ENCODE assay signal across 14 cellular contexts in the genomic region with DNA sequence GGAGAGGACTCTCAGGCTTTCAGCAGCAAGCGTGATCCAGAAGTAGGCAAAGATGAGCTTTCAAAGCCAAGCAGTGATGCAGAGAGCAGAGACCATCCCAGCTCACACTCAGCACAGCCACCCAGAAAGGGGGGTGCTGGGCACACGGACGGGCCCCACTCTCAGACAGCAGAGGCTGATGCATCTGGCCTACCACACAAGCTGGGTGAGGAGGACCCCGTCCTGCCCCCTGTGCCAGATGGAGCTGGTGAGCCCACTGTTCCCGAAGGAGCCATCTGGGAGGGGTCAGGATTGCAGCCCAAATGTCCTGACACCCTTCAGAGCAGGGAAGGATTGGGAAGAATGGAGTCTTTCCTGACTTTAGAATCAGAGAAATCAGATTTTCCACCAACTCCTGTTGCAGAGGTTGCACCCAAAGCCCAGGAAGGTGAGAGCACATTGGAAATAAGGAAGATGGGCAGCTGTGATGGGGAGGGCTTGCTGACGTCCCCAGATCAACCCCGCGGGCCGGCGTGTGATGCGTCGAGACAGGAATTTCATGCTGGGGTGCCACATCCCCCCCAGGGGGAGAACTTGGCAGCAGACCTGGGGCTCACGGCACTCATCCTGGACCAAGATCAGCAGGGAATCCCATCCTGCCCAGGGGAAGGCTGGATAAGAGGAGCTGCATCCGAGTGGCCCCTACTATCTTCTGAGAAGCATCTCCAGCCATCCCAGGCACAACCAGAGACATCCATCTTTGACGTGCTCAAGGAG.
"Had no signal": no experiment of that assay in that cellular context is flagged by ENCODE, and none has a peak within 500 bp of the region (broad histone marks: within the 10 kb centered on the region; RNA-seq: fewer than 3 reads in every experiment).

No MANE protein-coding gene starts in this region.

- H3K4me1 Mint-ChIP-seq: naive thymus-derived CD4-positive, alpha-beta T cell; stimulated activated naive B cell treated with anti-CD40 and anti-IgM and Interleukin-4, amounts not matched to agents 10 μg/mL and 1 μg/mL and 100 μg/mL, for 72 hours; stimulated activated naive CD8-positive, alpha-beta T cell treated with anti-CD3 and anti-CD28 coated beads, Interleukin-15, amount 100 ng/mL, for 72 hours had no signal

- H3K36me3 Mint-ChIP-seq: naive thymus-derived CD4-positive, alpha-beta T cell; stimulated activated naive B cell treated with anti-CD40 and anti-IgM and Interleukin-4, amounts not matched to agents 10 μg/mL and 1 μg/mL and 100 μg/mL, for 72 hours had no signal

- H3K27me3 Mint-ChIP-seq: stimulated activated naive CD8-positive, alpha-beta T cell treated with anti-CD3 and anti-CD28 coated beads, Interleukin-15, amount 100 ng/mL, for 72 hours had no signal

- H3K36me3 ChIP-seq: left lung had no signal

- H3K9me3 Mint-ChIP-seq: nephron progenitor cell; stimulated activated naive B cell treated with anti-CD40 and anti-IgM and Interleukin-4, amounts not matched to agents 10 μg/mL and 1 μg/mL and 100 μg/mL, for 72 hours; stimulated activated naive CD8-positive, alpha-beta T cell treated with anti-CD3 and anti-CD28 coated beads, Interleukin-15, amount 100 ng/mL, for 72 hours had no signal

- H3K4me3 Mint-ChIP-seq: naive thymus-derived CD4-positive, alpha-beta T cell; nephron progenitor cell; stimulated activated naive B cell treated with anti-CD40 and anti-IgM and Interleukin-4, amounts not matched to agents 10 μg/mL and 1 μg/mL and 100 μg/mL, for 72 hours; stimulated activated naive CD8-positive, alpha-beta T cell treated with anti-CD3 and anti-CD28 coated beads, Interleukin-15, amount 100 ng/mL, for 72 hours had no signal

- H3K4me1 ChIP-seq: left lung, transverse colon had no signal

- H3K27ac ChIP-seq: left lung, thoracic aorta, transverse colon had no signal

- H3K9me3 ChIP-seq: heart right ventricle, left lung, thoracic aorta, transverse colon had no signal

- H3K27me3 ChIP-seq: heart right ventricle, left lung, transverse colon had no signal

- ATAC-seq: left lung; naive thymus-derived CD4-positive, alpha-beta T cell; stimulated activated naive B cell treated with anti-CD40 and anti-IgM and Interleukin-4, amounts not matched to agents 10 μg/mL and 1 μg/mL and 100 μg/mL, for 72 hours; stimulated activated naive CD8-positive, alpha-beta T cell treated with anti-CD3 and anti-CD28 coated beads, Interleukin-15, amount 100 ng/mL, for 72 hours had no signal

- H3K4me3 ChIP-seq: heart right ventricle, left lung, lung, thoracic aorta, transverse colon had no signal

- DNase-seq: effector memory CD4-positive, alpha-beta T cell; heart right ventricle; islet precursor cell; left lung; mesendoderm; naive thymus-derived CD4-positive, alpha-beta T cell; nephron progenitor cell; stimulated activated CD4-positive, alpha-beta T cell treated with anti-CD3 and anti-CD28 coated beads, Interleukin-2, amount 100 ng/mL, for 24 hours; stimulated activated CD4-positive, alpha-beta T cell treated with anti-CD3 and anti-CD28 coated beads, Interleukin-4, amount 100 ng/mL, for 4 hours; stimulated activated naive B cell treated with anti-CD40 and anti-IgM and Interleukin-4, amounts not matched to agents 10 μg/mL and 1 μg/mL and 100 μg/mL, for 72 hours; stimulated activated naive CD8-positive, alpha-beta T cell treated with anti-CD3 and anti-CD28 coated beads, Interleukin-15, amount 100 ng/mL, for 72 hours; transverse colon had no signal

- H3K27ac Mint-ChIP-seq: naive thymus-derived CD4-positive, alpha-beta T cell; nephron progenitor cell; stimulated activated naive B cell treated with anti-CD40 and anti-IgM and Interleukin-4, amounts not matched to agents 10 μg/mL and 1 μg/mL and 100 μg/mL, for 72 hours; stimulated activated naive CD8-positive, alpha-beta T cell treated with anti-CD3 and anti-CD28 coated beads, Interleukin-15, amount 100 ng/mL, for 72 hours had no signal
